ENCODE assay signal across 10 cellular contexts in genomic region chr2:237540823-237541222, GRCh38. TPM values are rescaled to one million over a fixed set of nuclear protein-coding genes. Genes with fewer than 3 reads are reported as not detected.
DNase-seq lines count a peak whose midpoint lies in the region; ATAC-seq and TF ChIP-seq lines count a peak whose summit lies in the region.
"Had no signal": no experiment of that assay in that cellular context is flagged by ENCODE, and none has a peak within 500 bp of the region (broad histone marks: within the 10 kb centered on the region; RNA-seq: fewer than 3 reads in every experiment).

No MANE protein-coding gene starts in this region.

- peaks cover 13% of the 10 kb centered on the region for H3K27me3 Mint-ChIP-seq in glutamatergic neuron (ENCODE audit: unreplicated experiment)
- H3K27me3 Mint-ChIP-seq in activated T-helper 1 cell treated with anti-CD3 and anti-CD28 coated beads, Interleukin-12 subunit alpha, Interleukin-12 subunit beta, Interleukin-2, Interleukin-4 antibody, amounts not matched to agents 30 ng/mL and 10 ng/mL and 1 ng/mL, durations not matched to agents 14 hours and 24 hours and 36 hours (ENCODE audit: insufficient read depth): no peaks in the 10 kb centered on the region
- H3K27me3 Mint-ChIP-seq in naive thymus-derived CD4-positive, alpha-beta T cell: peaks cover 0 to 11% (median 0%) of the 10 kb centered on the region in 5 donors

- in situ Hi-C loops in transverse colon (cut with MboI; ENCODE audit: low pct_ligation_motif_present in 1 of 4, low pct_unique_long_range_greater_than_20kb in 1 of 4, low sequenced_read_pairs in 3 of 4): no loop called here

- peak overlapping the region in 2 of 4 donors; percentile 51 to 58 for H3K27ac ChIP-seq in Peyer's patch
- H3K27ac ChIP-seq in transverse colon: no peak overlapping the region
- H3K27ac ChIP-seq in naive thymus-derived CD4-positive, alpha-beta T cell (ENCODE audit: low read depth, low read length): no peak overlapping the region
- H3K27ac ChIP-seq: neural progenitor cell had no signal

- CTCF ChIA-PET in naive thymus-derived CD4-positive, alpha-beta T cell (lab: Charles Lee): no interaction called here

- no peaks in the 10 kb centered on the region for H3K9me3 ChIP-seq in Peyer's patch
- H3K9me3 ChIP-seq in transverse colon: no peaks in the 10 kb centered on the region
- H3K9me3 ChIP-seq in naive thymus-derived CD4-positive, alpha-beta T cell (ENCODE audit: control insufficient read depth in 2 of 3, low read length in 3 of 3): no peaks in the 10 kb centered on the region

- intact Hi-C loops in transverse colon (cut with DNase I; ENCODE audit: low total_unique reads): no loop called here
- intact Hi-C loops in activated T-helper 1 cell treated with anti-CD3 and anti-CD28 coated beads, Interleukin-12 subunit alpha, Interleukin-12 subunit beta, Interleukin-2, Interleukin-4 antibody, amounts not matched to agents 30 ng/mL and 10 ng/mL and 1 ng/mL, durations not matched to agents 14 hours and 24 hours and 36 hours (cut with micrococcal nuclease): no loop called here
- intact Hi-C loops in naive thymus-derived CD4-positive, alpha-beta T cell (cut with micrococcal nuclease): no loop called here

- TF ChIP-seq POLR2A in Peyer's patch (IDR thresholded peaks at IDR 0.05): no peak
- no peak for TF ChIP-seq POLR2A in transverse colon (IDR thresholded peaks at IDR 0.05)

- DNase-seq in NCI-H446 (lab: John Stamatoyannopoulos, UW): peak; percentile 10 to 40
- no peak for DNase-seq in NCI-H446 treated with DMSO at 0.1 percent for 48 hours (lab: John Stamatoyannopoulos, UW)
- peak in 2 of 3 donors; percentile 83 to 84 for DNase-seq in Peyer's patch
- DNase-seq in glutamatergic neuron: peak; percentile 67
- peak; percentile 74 for DNase-seq in transverse colon
- DNase-seq in activated T-helper 1 cell treated with anti-CD3 and anti-CD28 coated beads, Interleukin-12 subunit alpha, Interleukin-12 subunit beta, Interleukin-2, Interleukin-4 antibody, amounts not matched to agents 30 ng/mL and 10 ng/mL and 1 ng/mL, durations not matched to agents 14 hours and 24 hours and 36 hours (ENCODE audit: low spot score): no peak
- no peak for DNase-seq in naive thymus-derived CD4-positive, alpha-beta T cell

- TF ChIP-seq CTCF in Peyer's patch (IDR thresholded peaks at IDR 0.05) (no peak), glutamatergic neuron (IDR thresholded peaks at IDR 0.05; ENCODE audit: partially characterized antibody, unreplicated experiment) (no peak), transverse colon (IDR thresholded peaks at IDR 0.05) (no peak)

- H3K27me3 ChIP-seq in Peyer's patch (no peaks in the 10 kb centered on the region), transverse colon (no peaks in the 10 kb centered on the region)
- H3K27me3 ChIP-seq in naive thymus-derived CD4-positive, alpha-beta T cell (ENCODE audit: control insufficient read depth in 2 of 2, insufficient read depth in 2 of 2, low read length in 2 of 2): no peaks in the 10 kb centered on the region
- H3K27me3 ChIP-seq: neural progenitor cell had no signal

- H3K36me3 Mint-ChIP-seq in glutamatergic neuron (ENCODE audit: unreplicated experiment): peaks cover 4% of the 10 kb centered on the region
- H3K36me3 Mint-ChIP-seq in activated T-helper 1 cell treated with anti-CD3 and anti-CD28 coated beads, Interleukin-12 subunit alpha, Interleukin-12 subunit beta, Interleukin-2, Interleukin-4 antibody, amounts not matched to agents 30 ng/mL and 10 ng/mL and 1 ng/mL, durations not matched to agents 14 hours and 24 hours and 36 hours (ENCODE audit: low read depth): no peaks in the 10 kb centered on the region
- H3K36me3 Mint-ChIP-seq in naive thymus-derived CD4-positive, alpha-beta T cell: no peaks in the 10 kb centered on the region
- H3K36me3 Mint-ChIP-seq: neural progenitor cell had no signal

- H3K36me3 ChIP-seq in Peyer's patch (no peaks in the 10 kb centered on the region), transverse colon (no peaks in the 10 kb centered on the region)
- no peaks in the 10 kb centered on the region for H3K36me3 ChIP-seq in naive thymus-derived CD4-positive, alpha-beta T cell (ENCODE audit: control insufficient read depth in 2 of 3, insufficient read depth in 3 of 3, low read length in 3 of 3)
- H3K36me3 ChIP-seq: neural progenitor cell had no signal

- H3K4me3 ChIP-seq in Peyer's patch (no peak overlapping the region), transverse colon (no peak overlapping the region)
- no peak overlapping the region for H3K4me3 ChIP-seq in naive thymus-derived CD4-positive, alpha-beta T cell (ENCODE audit: low read length)
- H3K4me3 ChIP-seq: neural progenitor cell had no signal

- TF ChIP-seq EP300 in transverse colon (IDR thresholded peaks at IDR 0.05; ENCODE audit: low read depth): no peak

- peaks cover 10% of the 10 kb centered on the region for H3K9me3 Mint-ChIP-seq in glutamatergic neuron (ENCODE audit: unreplicated experiment)
- H3K9me3 Mint-ChIP-seq in activated T-helper 1 cell treated with anti-CD3 and anti-CD28 coated beads, Interleukin-12 subunit alpha, Interleukin-12 subunit beta, Interleukin-2, Interleukin-4 antibody, amounts not matched to agents 30 ng/mL and 10 ng/mL and 1 ng/mL, durations not matched to agents 14 hours and 24 hours and 36 hours: no peaks in the 10 kb centered on the region
- H3K9me3 Mint-ChIP-seq in naive thymus-derived CD4-positive, alpha-beta T cell: no peaks in the 10 kb centered on the region
- H3K9me3 Mint-ChIP-seq: neural progenitor cell, WTC11 had no signal

- POLR2A ChIA-PET in naive thymus-derived CD4-positive, alpha-beta T cell (lab: Charles Lee): no interaction called here

- peaks cover 34% of the 10 kb centered on the region for H3K4me1 Mint-ChIP-seq in glutamatergic neuron (ENCODE audit: low read depth, unreplicated experiment)
- H3K4me1 Mint-ChIP-seq in activated T-helper 1 cell treated with anti-CD3 and anti-CD28 coated beads, Interleukin-12 subunit alpha, Interleukin-12 subunit beta, Interleukin-2, Interleukin-4 antibody, amounts not matched to agents 30 ng/mL and 10 ng/mL and 1 ng/mL, durations not matched to agents 14 hours and 24 hours and 36 hours (ENCODE audit: low read depth): no peaks in the 10 kb centered on the region
- H3K4me1 Mint-ChIP-seq in naive thymus-derived CD4-positive, alpha-beta T cell: no peaks in the 10 kb centered on the region

- H3K4me1 ChIP-seq in Peyer's patch (peaks cover 0 to 20% (median 0%) of the 10 kb centered on the region in 4 donors), transverse colon (peaks cover 0 to 13% (median 9%) of the 10 kb centered on the region in 4 donors)
- H3K4me1 ChIP-seq in naive thymus-derived CD4-positive, alpha-beta T cell (ENCODE audit: control insufficient read depth in 2 of 2, insufficient read depth in 2 of 2, low read length in 2 of 2): no peaks in the 10 kb centered on the region

- H3K27ac Mint-ChIP-seq in glutamatergic neuron (ENCODE audit: unreplicated experiment): peak overlapping the region; percentile 96
- no peak overlapping the region for H3K27ac Mint-ChIP-seq in activated T-helper 1 cell treated with anti-CD3 and anti-CD28 coated beads, Interleukin-12 subunit alpha, Interleukin-12 subunit beta, Interleukin-2, Interleukin-4 antibody, amounts not matched to agents 30 ng/mL and 10 ng/mL and 1 ng/mL, durations not matched to agents 14 hours and 24 hours and 36 hours
- no peak overlapping the region for H3K27ac Mint-ChIP-seq in naive thymus-derived CD4-positive, alpha-beta T cell

- H3K4me3 Mint-ChIP-seq in glutamatergic neuron (ENCODE audit: unreplicated experiment): peak overlapping the region; percentile 61
- H3K4me3 Mint-ChIP-seq in activated T-helper 1 cell treated with anti-CD3 and anti-CD28 coated beads, Interleukin-12 subunit alpha, Interleukin-12 subunit beta, Interleukin-2, Interleukin-4 antibody, amounts not matched to agents 30 ng/mL and 10 ng/mL and 1 ng/mL, durations not matched to agents 14 hours and 24 hours and 36 hours: no peak overlapping the region
- no peak overlapping the region for H3K4me3 Mint-ChIP-seq in naive thymus-derived CD4-positive, alpha-beta T cell
- H3K4me3 Mint-ChIP-seq: neural progenitor cell, WTC11 had no signal

- no peak for ATAC-seq in naive thymus-derived CD4-positive, alpha-beta T cell
- no peak for ATAC-seq in GM18517 (IDR thresholded peaks at IDR 0.05; ENCODE audit: unreplicated experiment)
- ATAC-seq: WTC11 had no signal

- WGBS in transverse colon (ENCODE audit: low coverage in 1 of 2), 2 donors: 33% methylated on average over 6 of the region's 6 CpGs; no CpG with 5 or more reads in 1 of the 2 donors

RNA-seq across cellular contexts. Expression of gene PRLH, which starts 25.6 kb away (rescaled TPM):
- not detected for total RNA-seq in Peyer's patch
- not detected for total RNA-seq in glutamatergic neuron (ENCODE audit: unreplicated experiment)
- not detected for total RNA-seq in transverse colon
- total RNA-seq in activated T-helper 1 cell treated with anti-CD3 and anti-CD28 coated beads, Interleukin-12 subunit alpha, Interleukin-12 subunit beta, Interleukin-2, Interleukin-4 antibody, amounts not matched to agents 30 ng/mL and 10 ng/mL and 1 ng/mL, durations not matched to agents 14 hours and 24 hours and 36 hours: not detected in 2 replicates
- total RNA-seq in naive thymus-derived CD4-positive, alpha-beta T cell: not detected
- polyA plus RNA-seq in naive thymus-derived CD4-positive, alpha-beta T cell: not detected
- total RNA-seq: WTC11 had no signal

RNA-seq across cellular contexts. Expression of gene RAB17, which starts 49.7 kb away (rescaled TPM):
- total RNA-seq in Peyer's patch (100 to 1,000 TPM in 3 of 4 donors, 10 to 100 TPM in 1; 66.0 to 244 (median 219) TPM), glutamatergic neuron (ENCODE audit: unreplicated experiment) (not detected), transverse colon (100 to 1,000 TPM in 1 of 4 donors, 10 to 100 TPM in 3; 25.1 to 104 (median 65.6) TPM)
- not detected in 2 replicates for total RNA-seq in activated T-helper 1 cell treated with anti-CD3 and anti-CD28 coated beads, Interleukin-12 subunit alpha, Interleukin-12 subunit beta, Interleukin-2, Interleukin-4 antibody, amounts not matched to agents 30 ng/mL and 10 ng/mL and 1 ng/mL, durations not matched to agents 14 hours and 24 hours and 36 hours
- not detected for total RNA-seq in naive thymus-derived CD4-positive, alpha-beta T cell
- not detected for polyA plus RNA-seq in naive thymus-derived CD4-positive, alpha-beta T cell

RNA-seq across cellular contexts. Expression of gene MLPH, which starts 53.8 kb away (rescaled TPM):
- total RNA-seq in Peyer's patch (100 to 1,000 TPM in 3 of 4 donors, 10 to 100 TPM in 1; 82.5 to 195 (median 116) TPM), glutamatergic neuron (ENCODE audit: unreplicated experiment) (4.3 TPM), transverse colon (100 to 1,000 TPM in 2 of 4 donors, 10 to 100 TPM in 2; 59.7 to 889 (median 182) TPM)
- not detected in 2 replicates for total RNA-seq in activated T-helper 1 cell treated with anti-CD3 and anti-CD28 coated beads, Interleukin-12 subunit alpha, Interleukin-12 subunit beta, Interleukin-2, Interleukin-4 antibody, amounts not matched to agents 30 ng/mL and 10 ng/mL and 1 ng/mL, durations not matched to agents 14 hours and 24 hours and 36 hours
- total RNA-seq in naive thymus-derived CD4-positive, alpha-beta T cell: not detected
- not detected for polyA plus RNA-seq in naive thymus-derived CD4-positive, alpha-beta T cell

Comparison
In these comparisons a context has a peak if more than half of its experiments do, and no peak if none do; other contexts are left out.
1. DNase-seq: peak in NCI-H446 (2 of 2), Peyer's patch (2 of 3), glutamatergic neuron (single experiment) and transverse colon (single experiment); none in NCI-H446 treated with DMSO at 0.1 percent for 48 hours (single experiment), activated T-helper 1 cell treated with anti-CD3 and anti-CD28 coated beads, Interleukin-12 subunit alpha, Interleukin-12 subunit beta, Interleukin-2, Interleukin-4 antibody, amounts not matched to agents 30 ng/mL and 10 ng/mL and 1 ng/mL, durations not matched to agents 14 hours and 24 hours and 36 hours (single experiment) and naive thymus-derived CD4-positive, alpha-beta T cell (0 of 9).
2. RNA of gene RAB17, which starts 49.7 kb away (total RNA-seq): 66.0 to 244 TPM in Peyer's patch and 25.1 to 104 TPM in transverse colon; not detected in activated T-helper 1 cell treated with anti-CD3 and anti-CD28 coated beads, Interleukin-12 subunit alpha, Interleukin-12 subunit beta, Interleukin-2, Interleukin-4 antibody, amounts not matched to agents 30 ng/mL and 10 ng/mL and 1 ng/mL, durations not matched to agents 14 hours and 24 hours and 36 hours, not detected in glutamatergic neuron (single experiment) and not detected in naive thymus-derived CD4-positive, alpha-beta T cell; every median in the first group is over 10 times any median in the second.
3. RNA of gene MLPH, which starts 53.8 kb away (total RNA-seq): 59.7 to 889 TPM in transverse colon and 82.5 to 195 TPM in Peyer's patch; 4.3 TPM in glutamatergic neuron (single experiment), not detected in activated T-helper 1 cell treated with anti-CD3 and anti-CD28 coated beads, Interleukin-12 subunit alpha, Interleukin-12 subunit beta, Interleukin-2, Interleukin-4 antibody, amounts not matched to agents 30 ng/mL and 10 ng/mL and 1 ng/mL, durations not matched to agents 14 hours and 24 hours and 36 hours and not detected in naive thymus-derived CD4-positive, alpha-beta T cell; every median in the first group is over 10 times any median in the second.